9 cellular contexts compared by ENCODE assay signal in the genomic region with DNA sequence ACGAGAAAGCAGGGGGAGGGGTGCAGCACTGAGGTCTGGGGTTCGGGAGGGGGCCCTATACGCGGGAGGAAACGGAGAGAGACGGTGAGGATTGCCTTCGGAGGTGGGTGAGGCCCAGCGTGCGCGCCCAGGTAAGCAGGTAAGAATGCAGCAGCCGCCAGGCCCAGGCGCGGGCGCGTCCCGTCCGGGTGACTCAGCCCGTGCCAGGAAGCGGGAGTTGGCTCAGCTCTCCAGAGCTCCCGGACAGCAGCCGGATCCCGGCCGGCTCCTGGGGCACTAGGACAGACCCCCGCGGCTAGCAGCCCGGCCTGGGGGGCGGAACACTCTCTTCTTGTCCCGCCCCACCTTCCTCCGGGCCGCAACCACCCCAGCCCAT. TPM values are rescaled to one million over a fixed set of nuclear protein-coding genes. Genes with fewer than 3 reads are reported as not detected.
DNase-seq lines count a peak whose midpoint lies in the region; ATAC-seq and TF ChIP-seq lines count a peak whose summit lies in the region.
"Had no signal": no experiment of that assay in that cellular context is flagged by ENCODE, and none has a peak within 500 bp of the region (broad histone marks: within the 10 kb centered on the region; RNA-seq: fewer than 3 reads in every experiment).

No MANE protein-coding gene starts in this region.

- no peaks in the 10 kb centered on the region for H3K36me3 ChIP-seq in left lung
- H3K36me3 ChIP-seq in tibial nerve: no peaks in the 10 kb centered on the region

- TF ChIP-seq CTCF in choroid plexus epithelial cell (conservative IDR thresholded peaks at IDR 0.05; ENCODE audit: low read depth, low read length) (no peak), left lung (IDR thresholded peaks at IDR 0.05) (no peak), tibial nerve (IDR thresholded peaks at IDR 0.05) (no peak), CD14-positive monocyte (IDR thresholded peaks at IDR 0.05) (no peak)

- H3K4me3 ChIP-seq in choroid plexus epithelial cell (ENCODE audit: low read depth, low read length): peak overlapping the region; percentile 77
- peak overlapping the region; percentile 36 to 44 for H3K4me3 ChIP-seq in left lung
- H3K4me3 ChIP-seq in tibial nerve: peak overlapping the region in 3 of 4 donors; percentile 6 to 61 (median 54)

- peaks cover 0 to 4% of the 10 kb centered on the region in 2 donors for H3K36me3 Mint-ChIP-seq in CD14-positive monocyte

- ATAC-seq in left lung: peak; percentile 83
- ATAC-seq in HG02840 (IDR thresholded peaks at IDR 0.05; ENCODE audit: low FRiP score, unreplicated experiment): no peak

- H3K9me3 ChIP-seq in left lung: no peaks in the 10 kb centered on the region
- H3K9me3 ChIP-seq in tibial nerve: no peaks in the 10 kb centered on the region

- H3K9me3 Mint-ChIP-seq in CD14-positive monocyte: peaks cover 0 to 20% (median 3%) of the 10 kb centered on the region in 7 donors

- intact Hi-C loops in left lung (cut with DNase I): no loop called here
- intact Hi-C loops in CD14-positive monocyte (cut with micrococcal nuclease): no loop called here

- peak overlapping the region in 1 of 2 donors; percentile 77 for H3K4me3 Mint-ChIP-seq in CD14-positive monocyte

- peak overlapping the region; percentile 23 to 75 for H3K27ac ChIP-seq in left lung
- no peak overlapping the region for H3K27ac ChIP-seq in tibial nerve

- H3K4me1 Mint-ChIP-seq in CD14-positive monocyte: peaks cover 29% of the 10 kb centered on the region

- DNase-seq in choroid plexus epithelial cell (ENCODE audit: low read depth): no peak
- peak; percentile 77 to 90 for DNase-seq in left lung
- no peak for DNase-seq in tibial nerve (ENCODE audit: low spot score in 2 of 2)
- no peak for DNase-seq in medulla oblongata (ENCODE audit: extremely low spot score)
- no peak for DNase-seq in CD14-positive monocyte (ENCODE audit: low spot score)
- DNase-seq: NCI-H1417, WERI-Rb-1 had no signal

- 44 to 45% methylated on average over 26 to 28 of the region's 30 CpGs for WGBS in tibial nerve, 2 donors

- H3K27me3 ChIP-seq in left lung (peaks cover 17 to 61% of the 10 kb centered on the region in 2 donors), tibial nerve (peaks cover 0 to 44% of the 10 kb centered on the region in 2 donors)

- no peak for TF ChIP-seq POLR2A in tibial nerve (IDR thresholded peaks at IDR 0.05)

- TF ChIP-seq EP300 in Ishikawa (IDR thresholded peaks at IDR 0.05; ENCODE audit: borderline replicate concordance): no peak
- no peak for TF ChIP-seq EP300 in tibial nerve (IDR thresholded peaks at IDR 0.05)

- H3K4me1 ChIP-seq in left lung (peaks cover 16 to 28% of the 10 kb centered on the region in 2 donors), tibial nerve (peaks cover 0 to 49% (median 21%) of the 10 kb centered on the region in 4 donors)

- TF ChIP-seq RAD21 in Ishikawa (IDR thresholded peaks at IDR 0.05; ENCODE audit: low read depth): no peak

- peaks cover 53 to 77% (median 55%) of the 10 kb centered on the region in 3 donors for H3K27me3 Mint-ChIP-seq in CD14-positive monocyte (ENCODE audit: low read depth in 3 of 3)

- no peak overlapping the region for H3K27ac Mint-ChIP-seq in CD14-positive monocyte

TF ChIP-seq in Ishikawa, 13 proteins besides CTCF, POLR2A, EP300 and RAD21:
- TF ChIP-seq NFIC (IDR thresholded peaks at IDR 0.05) (peak; percentile 43; the same call in 1 of the 2 replicates), TEAD4 (IDR thresholded peaks at IDR 0.05) (peak; percentile 35; the same call in 1 of the 2 replicates), TAF1 (IDR thresholded peaks at IDR 0.05; ENCODE audit: low read depth) (no peak)
- TF ChIP-seq, protein P1, sequence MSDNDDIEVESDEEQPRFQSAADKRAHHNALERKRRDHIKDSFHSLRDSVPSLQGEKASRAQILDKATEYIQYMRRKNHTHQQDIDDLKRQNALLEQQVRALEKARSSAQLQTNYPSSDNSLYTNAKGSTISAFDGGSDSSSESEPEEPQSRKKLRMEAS (IDR thresholded peaks at IDR 0.05): peak; percentile 59
TF ChIP-seq in Ishikawa: peak in this region for 3.

RNA-seq across cellular contexts. Expression of a gene that starts 1.5 kb away (rescaled TPM):
- total RNA-seq in left lung: 10 to 100 TPM; 25.9 to 45.9 TPM
- 10 to 100 TPM; 13.5 to 31.8 (median 20.7) TPM for total RNA-seq in tibial nerve
- polyA plus RNA-seq in CD14-positive monocyte: not detected

Comparison
In these comparisons a context has a peak if more than half of its experiments do, and no peak if none do; other contexts are left out.
1. DNase-seq: peak in left lung (2 of 2); none in choroid plexus epithelial cell (single experiment), tibial nerve (0 of 2), medulla oblongata (single experiment) and CD14-positive monocyte (single experiment).
2. H3K27ac ChIP-seq: peak in left lung (2 of 2); none in tibial nerve (0 of 4).
3. Peak in every context shown above with its lines, with median percentiles within 50 percentile points of each other: H3K4me3 ChIP-seq.